Comparison of ENCODE assay signal across 1 cellular context in the genomic region with DNA sequence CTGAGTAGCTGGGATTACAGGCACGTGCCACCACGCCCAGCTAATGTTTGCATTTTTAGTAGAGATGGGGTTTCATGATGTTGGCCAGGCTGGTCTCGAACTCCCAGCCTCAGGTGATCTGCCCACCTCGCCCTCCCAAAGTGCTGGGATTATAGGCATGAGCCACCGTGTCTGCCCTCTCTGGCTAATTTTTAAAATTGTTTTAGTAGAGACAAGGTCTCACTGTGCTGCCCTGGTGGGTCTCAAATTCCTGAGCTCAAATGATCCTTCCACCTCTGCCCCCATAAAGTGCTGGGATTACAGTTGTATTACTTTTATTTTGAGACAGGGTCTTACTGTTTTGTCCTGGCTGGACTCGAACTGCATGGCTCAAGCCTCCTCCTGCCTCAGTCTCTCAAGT. TPM values are rescaled to one million over a fixed set of nuclear protein-coding genes. Genes with fewer than 3 reads are reported as not detected.
"Had no signal": no experiment of that assay in that cellular context is flagged by ENCODE, and none has a peak within 500 bp of the region (broad histone marks: within the 10 kb centered on the region; RNA-seq: fewer than 3 reads in every experiment).

No MANE protein-coding gene starts in this region.

RNA-seq across cellular contexts. Expression of a gene that starts 13.0 kb away (rescaled TPM):
- total RNA-seq: G401 had no signal
